ENCODE assay signal across 11 cellular contexts in the genomic region with DNA sequence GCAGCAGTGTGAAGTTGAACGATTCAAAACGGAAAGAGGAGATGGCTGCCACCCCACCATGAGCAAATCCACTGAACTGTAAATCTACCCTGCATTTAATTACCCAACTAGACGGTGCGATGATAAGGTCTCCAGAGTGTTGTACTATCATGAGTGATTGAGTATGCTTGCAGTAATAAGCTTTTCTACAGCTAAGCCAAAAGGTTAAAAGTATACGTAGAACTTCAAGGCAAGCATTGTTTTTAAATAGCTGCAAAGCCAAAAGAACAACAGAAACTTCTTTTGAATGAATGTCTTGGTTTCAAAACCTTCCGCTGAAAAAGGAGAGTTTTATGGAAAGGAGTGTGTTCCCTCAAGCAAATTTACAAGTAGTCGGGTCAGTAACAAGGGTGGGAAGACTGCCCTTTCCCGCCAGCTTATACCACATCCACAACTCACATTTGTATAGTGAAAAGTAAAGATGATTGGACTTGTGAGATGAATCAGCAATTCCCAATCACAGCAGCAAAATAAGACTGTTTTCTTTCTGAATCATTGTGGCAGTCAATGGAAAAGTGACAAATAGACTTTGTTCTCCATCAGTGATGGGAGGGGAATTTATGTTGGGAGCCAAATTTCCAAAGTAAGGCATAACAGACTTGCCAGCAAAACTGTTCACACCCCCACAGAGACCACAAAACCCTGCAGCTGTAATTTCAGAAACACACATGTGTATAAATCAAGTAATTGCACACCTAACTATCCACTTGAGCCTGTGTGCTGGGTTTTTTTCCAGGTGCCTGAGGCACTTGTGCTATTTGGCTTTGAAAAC.
DNase-seq lines count a peak whose midpoint lies in the region; ATAC-seq and TF ChIP-seq lines count a peak whose summit lies in the region.
"Had no signal": no experiment of that assay in that cellular context is flagged by ENCODE, and none has a peak within 500 bp of the region (broad histone marks: within the 10 kb centered on the region; RNA-seq: fewer than 3 reads in every experiment).

No MANE protein-coding gene starts in this region.

- intact Hi-C loops in activated T-helper 2 cell treated with anti-CD3 and anti-CD28 coated beads, Interferon-gamma antibody, Interleukin-2, Interleukin-4, amounts not matched to agents 10 μg/mL and 5 μg/mL and 100 μg/mL, durations not matched to agents 14 hours and 24 hours and 36 hours (cut with micrococcal nuclease), result no loop called here

- no peak overlapping the region for H2BK15ac ChIP-seq in mesendoderm (replicated peaks; ENCODE audit: low read depth)

- H3K36me3 ChIP-seq in BE2C, result no peaks in the 10 kb centered on the region
- H3K36me3 ChIP-seq in mesendoderm (ENCODE audit: control insufficient read depth, insufficient read depth, low read length), result no peaks in the 10 kb centered on the region
- H3K36me3 ChIP-seq: esophagus muscularis mucosa had no signal

- H3K4me1 ChIP-seq in BE2C (peaks cover 17% of the 10 kb centered on the region), mesendoderm (ENCODE audit: control insufficient read depth, low read depth, low read length) (peaks cover 5% of the 10 kb centered on the region)

- H3K4me3 ChIP-seq in BE2C (ENCODE audit: low read depth, low read length), result no peak overlapping the region
- no peak overlapping the region for H3K4me3 ChIP-seq in choroid plexus epithelial cell (ENCODE audit: low read depth, low read length)
- no peak overlapping the region for H3K4me3 ChIP-seq in mesendoderm (ENCODE audit: low read length)
- H3K4me3 ChIP-seq: esophagus muscularis mucosa had no signal

- H3K27me3 ChIP-seq in BE2C, result no peaks in the 10 kb centered on the region
- H3K27me3 ChIP-seq in mesendoderm (ENCODE audit: insufficient read depth, low read length, poor library complexity), result no peaks in the 10 kb centered on the region
- H3K27me3 ChIP-seq: esophagus muscularis mucosa had no signal

- TF ChIP-seq CTCF in BE2C (IDR thresholded peaks at IDR 0.05; ENCODE audit: low read depth, low read length) (no peak), choroid plexus epithelial cell (conservative IDR thresholded peaks at IDR 0.05; ENCODE audit: low read depth, low read length) (no peak)

- no peaks in the 10 kb centered on the region for H3K36me3 Mint-ChIP-seq in activated T-helper 2 cell treated with anti-CD3 and anti-CD28 coated beads, Interferon-gamma antibody, Interleukin-2, Interleukin-4, amounts not matched to agents 10 μg/mL and 5 μg/mL and 100 μg/mL, durations not matched to agents 14 hours and 24 hours and 36 hours (ENCODE audit: low read depth)
- H3K36me3 Mint-ChIP-seq: CD8-positive, alpha-beta T cell had no signal

- no peak overlapping the region for H3K18ac ChIP-seq in mesendoderm (ENCODE audit: low read length)

- H3K27ac Mint-ChIP-seq in activated T-helper 2 cell treated with anti-CD3 and anti-CD28 coated beads, Interferon-gamma antibody, Interleukin-2, Interleukin-4, amounts not matched to agents 10 μg/mL and 5 μg/mL and 100 μg/mL, durations not matched to agents 14 hours and 24 hours and 36 hours, result no peak overlapping the region
- H3K27ac Mint-ChIP-seq: CD8-positive, alpha-beta T cell had no signal

- H3K27ac ChIP-seq in mesendoderm (ENCODE audit: low read depth, low read length), result peak overlapping the region; percentile 16
- H3K27ac ChIP-seq: esophagus muscularis mucosa had no signal

- WGBS in mesendoderm (ENCODE audit: extremely low coverage, insufficient coverage, low lambda C conversion rate), result no CpG with 5 or more reads among the region's 8 CpGs

- no peaks in the 10 kb centered on the region for H3K9me3 ChIP-seq in BE2C
- H3K9me3 ChIP-seq: esophagus muscularis mucosa had no signal

- peak; percentile 12 for DNase-seq in BE2C
- DNase-seq in NCI-H1436 (lab: John Stamatoyannopoulos, UW), result peak; percentile 73
- peak; percentile 38 for DNase-seq in choroid plexus epithelial cell (ENCODE audit: low read depth)
- DNase-seq in mesendoderm, result peak; percentile 84
- DNase-seq in activated T-helper 2 cell treated with anti-CD3 and anti-CD28 coated beads, Interferon-gamma antibody, Interleukin-2, Interleukin-4, amounts not matched to agents 10 μg/mL and 5 μg/mL and 100 μg/mL, durations not matched to agents 14 hours and 24 hours and 36 hours (ENCODE audit: low spot score), result no peak
- DNase-seq in NCI-H187 treated with DMSO at 0.1 percent for 48 hours (lab: John Stamatoyannopoulos, UW), result no peak
- DNase-seq in OCI-M2 (lab: John Stamatoyannopoulos, UW; ENCODE audit: unreplicated experiment), result no peak
- DNase-seq: CD8-positive, alpha-beta T cell; KG1 had no signal

- no peak overlapping the region for H3K56ac ChIP-seq in mesendoderm (ENCODE audit: low read length)

- no peaks in the 10 kb centered on the region for H3K79me2 ChIP-seq in mesendoderm (ENCODE audit: control insufficient read depth, insufficient read depth, low read length)

- H2BK5ac ChIP-seq in mesendoderm (ENCODE audit: low read length), result no peak overlapping the region

- H3K4ac ChIP-seq in mesendoderm (ENCODE audit: low read depth, low read length), result no peak overlapping the region

- no peak overlapping the region for H3K4me3 Mint-ChIP-seq in activated T-helper 2 cell treated with anti-CD3 and anti-CD28 coated beads, Interferon-gamma antibody, Interleukin-2, Interleukin-4, amounts not matched to agents 10 μg/mL and 5 μg/mL and 100 μg/mL, durations not matched to agents 14 hours and 24 hours and 36 hours (ENCODE audit: low read depth)
- H3K4me3 Mint-ChIP-seq: CD8-positive, alpha-beta T cell had no signal

- no peaks in the 10 kb centered on the region for H3K79me1 ChIP-seq in mesendoderm (ENCODE audit: low read length)

- peaks cover 4% of the 10 kb centered on the region for H3K9me3 Mint-ChIP-seq in activated T-helper 2 cell treated with anti-CD3 and anti-CD28 coated beads, Interferon-gamma antibody, Interleukin-2, Interleukin-4, amounts not matched to agents 10 μg/mL and 5 μg/mL and 100 μg/mL, durations not matched to agents 14 hours and 24 hours and 36 hours

- no peaks in the 10 kb centered on the region for H3K4me1 Mint-ChIP-seq in activated T-helper 2 cell treated with anti-CD3 and anti-CD28 coated beads, Interferon-gamma antibody, Interleukin-2, Interleukin-4, amounts not matched to agents 10 μg/mL and 5 μg/mL and 100 μg/mL, durations not matched to agents 14 hours and 24 hours and 36 hours (ENCODE audit: low read depth)

- no peak overlapping the region for H3K9ac ChIP-seq in mesendoderm (ENCODE audit: low read length)

- no peak overlapping the region for H4K8ac ChIP-seq in mesendoderm (ENCODE audit: low read depth, low read length)

- H3K4me2 ChIP-seq in mesendoderm (ENCODE audit: low read length), result no peak overlapping the region

- no peak overlapping the region for H4K5ac ChIP-seq in mesendoderm (ENCODE audit: low read length)

- no peaks in the 10 kb centered on the region for H3K27me3 Mint-ChIP-seq in activated T-helper 2 cell treated with anti-CD3 and anti-CD28 coated beads, Interferon-gamma antibody, Interleukin-2, Interleukin-4, amounts not matched to agents 10 μg/mL and 5 μg/mL and 100 μg/mL, durations not matched to agents 14 hours and 24 hours and 36 hours (ENCODE audit: low read depth)

- no peak overlapping the region for H2BK120ac ChIP-seq in mesendoderm (ENCODE audit: low read depth, low read length)

- no peak overlapping the region for H2AK5ac ChIP-seq in mesendoderm (ENCODE audit: low read length)

- peak overlapping the region; percentile 9 for H3K23ac ChIP-seq in mesendoderm (ENCODE audit: low read length)

- no peak for ATAC-seq in GM18867 (IDR thresholded peaks at IDR 0.05; ENCODE audit: unreplicated experiment)
- ATAC-seq: CD8-positive, alpha-beta T cell had no signal

Comparison
In these comparisons a context has a peak if more than half of its experiments do, and no peak if none do; other contexts are left out.
1. DNase-seq: peak in BE2C (single experiment), NCI-H1436 (single experiment), choroid plexus epithelial cell (single experiment) and mesendoderm (single experiment); none in activated T-helper 2 cell treated with anti-CD3 and anti-CD28 coated beads, Interferon-gamma antibody, Interleukin-2, Interleukin-4, amounts not matched to agents 10 μg/mL and 5 μg/mL and 100 μg/mL, durations not matched to agents 14 hours and 24 hours and 36 hours (single experiment), NCI-H187 treated with DMSO at 0.1 percent for 48 hours (single experiment) and OCI-M2 (single experiment).